Comparison of ENCODE assay signal across 8 cellular contexts in genomic region chr1:230632273-230632873, GRCh38. TPM values are rescaled to one million over a fixed set of nuclear protein-coding genes. Genes with fewer than 3 reads are reported as not detected.
DNase-seq lines count a peak whose midpoint lies in the region; ATAC-seq and TF ChIP-seq lines count a peak whose summit lies in the region.

No MANE protein-coding gene starts in this region.

- peaks cover 5% of the 10 kb centered on the region for H3K4me1 Mint-ChIP-seq in brain

- peaks cover 14% of the 10 kb centered on the region for H3K27me3 Mint-ChIP-seq in brain

- no peak for TF ChIP-seq EP300 in sigmoid colon (IDR thresholded peaks at IDR 0.05)

- no peak overlapping the region for H3K27ac Mint-ChIP-seq in brain

- H3K27ac ChIP-seq in sigmoid colon = no peak overlapping the region

- H3K4me3 ChIP-seq in sigmoid colon = no peak overlapping the region

- peaks cover 0 to 4% (median 0%) of the 10 kb centered on the region in 3 donors for H3K27me3 ChIP-seq in sigmoid colon

- peak; percentile 68 for ATAC-seq in GM21367 (IDR thresholded peaks at IDR 0.05; ENCODE audit: unreplicated experiment)
- ATAC-seq in GM18909 (IDR thresholded peaks at IDR 0.05; ENCODE audit: poor library complexity, unreplicated experiment) = no peak
- ATAC-seq in GM19035 (IDR thresholded peaks at IDR 0.05; ENCODE audit: unreplicated experiment) = no peak

- no peaks in the 10 kb centered on the region for H3K9me3 Mint-ChIP-seq in brain

- TF ChIP-seq CTCF in brain (conservative IDR thresholded peaks at IDR 0.05) (peak; percentile 44 to 65), sigmoid colon (IDR thresholded peaks at IDR 0.05) (no peak)

- intact Hi-C loops in sigmoid colon (cut with DNase I) = loop anchor here (10.0 kb wide), 1 partner anchor 162 kb away; no protein-coding TSS in a partner anchor

- H3K9me3 ChIP-seq in sigmoid colon = no peaks in the 10 kb centered on the region

- TF ChIP-seq POLR2A in sigmoid colon (IDR thresholded peaks at IDR 0.05) = no peak

- H3K36me3 ChIP-seq in sigmoid colon = no peaks in the 10 kb centered on the region

- in situ Hi-C loops in Caki2 (cut with HindIII; ENCODE audit: low pct_unique_long_range_greater_than_20kb, low sequenced_read_pairs) = no loop called here

- 67 to 75% methylated on average over 4 of the region's 4 CpGs for WGBS in sigmoid colon, 2 donors

- no peaks in the 10 kb centered on the region for H3K36me3 Mint-ChIP-seq in brain

- no peak overlapping the region for H3K4me3 Mint-ChIP-seq in brain

- H3K4me1 ChIP-seq in sigmoid colon = no peaks in the 10 kb centered on the region

- DNase-seq in Caki2 (ENCODE audit: low read depth) (peak; percentile 37), NCI-H2196 (lab: John Stamatoyannopoulos, UW; ENCODE audit: unreplicated experiment) (peak; percentile 77), kidney glomerular epithelial cell (lab: John Stamatoyannopoulos, UW) (peak; percentile 35), sigmoid colon (no peak)

RNA-seq across cellular contexts. Expression of gene COG2, which starts 9.9 kb away (rescaled TPM):
- total RNA-seq in Caki2 (2014; rRNA removed; shearing (Covaris generic); ENCODE audit: low replicate concordance) = 21.7 and 32.2 TPM in 2 replicates
- polyA plus RNA-seq in brain (ENCODE audit: insufficient read depth, low read depth, low replicate concordance) (13.8 TPM), sigmoid colon (10 to 100 TPM; 17.5 to 31.2 (median 28.7) TPM)
- 10 to 100 TPM; 17.6 to 26.4 (median 25.0) TPM for total RNA-seq in sigmoid colon

Comparison
In these comparisons a context has a peak if more than half of its experiments do, and no peak if none do; other contexts are left out.
1. CTCF ChIP-seq: peak in brain (2 of 2); none in sigmoid colon (0 of 4).